ENCODE assay signal across 1 cellular context in the genomic region with DNA sequence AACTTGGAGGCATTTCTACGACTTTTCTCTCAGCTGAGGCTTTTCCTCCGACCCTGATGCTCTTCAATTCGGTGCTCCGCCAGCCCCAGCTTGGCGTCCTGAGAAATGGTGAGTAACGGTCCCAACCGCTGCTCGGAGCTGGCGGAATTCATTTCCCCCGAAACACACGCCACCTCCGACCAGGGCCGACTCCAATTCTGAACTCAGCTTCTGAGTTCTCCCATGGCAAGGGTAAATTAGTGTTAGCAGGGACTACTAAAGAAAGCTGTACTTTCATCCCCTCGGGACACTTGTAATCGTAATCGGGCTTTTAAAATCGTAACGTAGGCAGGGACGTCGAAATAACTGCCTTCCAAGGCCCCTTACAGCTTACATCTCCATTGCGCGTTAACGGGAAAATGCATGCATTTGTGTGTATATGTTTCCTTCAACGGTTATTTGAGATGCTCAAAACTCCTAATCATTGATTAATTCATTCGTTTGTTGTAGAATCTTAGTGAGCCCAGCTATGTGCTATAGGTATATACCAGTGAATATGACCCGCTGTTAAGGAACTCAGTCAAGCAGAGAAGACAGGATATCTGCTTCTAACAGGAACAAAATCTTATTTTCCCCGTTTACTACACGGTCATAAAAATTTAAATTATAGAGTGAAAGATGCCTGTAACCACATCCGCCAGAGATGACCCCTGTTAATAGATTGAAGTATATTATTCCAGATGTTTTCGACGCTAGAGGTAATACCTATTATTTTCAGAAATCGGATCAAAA.
TF ChIP-seq lines count a peak whose summit lies in the region.

No MANE protein-coding gene starts in this region.

TF ChIP-seq in HEK293, 187 proteins besides CTCF, POLR2A, EP300 and RAD21 (continued from another document and continues in another):
- TF ChIP-seq ZBTB8A (tag by site-specific recombination; IDR thresholded peaks at IDR 0.05) (no peak), ZBTB20 (tag by site-specific recombination; IDR thresholded peaks at IDR 0.05) (no peak), ZNF184 (tag by site-specific recombination; IDR thresholded peaks at IDR 0.05) (no peak), KLF9 (tag by site-specific recombination; IDR thresholded peaks at IDR 0.05; ENCODE audit: low read depth) (no peak; the same call in 1 of the 2 replicates), ZNF266 (tag by site-specific recombination; IDR thresholded peaks at IDR 0.05; ENCODE audit: low read depth) (no peak), ZBTB10 (tag by site-specific recombination; IDR thresholded peaks at IDR 0.05) (no peak), ZNF510 (tag by site-specific recombination; IDR thresholded peaks at IDR 0.05; ENCODE audit: insufficient replicate concordance) (no peak), IKZF3 (tag by site-specific recombination; IDR thresholded peaks at IDR 0.05) (no peak), OSR2 (tag by site-specific recombination; IDR thresholded peaks at IDR 0.05) (no peak), ZNF596 (tag by site-specific recombination; IDR thresholded peaks at IDR 0.05) (no peak), ZNF274 (IDR thresholded peaks at IDR 0.05; ENCODE audit: low read length) (no peak), ZNF274 (tag by site-specific recombination; IDR thresholded peaks at IDR 0.05; ENCODE audit: borderline replicate concordance) (no peak), ZNF549 (tag by site-specific recombination; IDR thresholded peaks at IDR 0.05) (no peak), WT1 (tag by site-specific recombination; IDR thresholded peaks at IDR 0.05) (peak; percentile 10; the same call in 1 of the 2 replicates), ZNF530 (tag by site-specific recombination; IDR thresholded peaks at IDR 0.05; ENCODE audit: low read depth) (no peak), ZSCAN16 (tag by site-specific recombination; IDR thresholded peaks at IDR 0.05) (no peak), ZNF311 (tag by site-specific recombination; IDR thresholded peaks at IDR 0.05; ENCODE audit: borderline replicate concordance) (no peak), ZBTB26 (tag by site-specific recombination; optimal IDR thresholded peaks at IDR 0.05) (no peak), ZNF701 (tag by site-specific recombination; IDR thresholded peaks at IDR 0.05) (no peak), ZNF776 (tag by site-specific recombination; IDR thresholded peaks at IDR 0.05; ENCODE audit: borderline replicate concordance) (no peak), ZNF785 (tag by site-specific recombination; IDR thresholded peaks at IDR 0.05) (no peak), ZNF335 (tag by site-specific recombination; conservative IDR thresholded peaks at IDR 0.05) (peak; percentile 76), ZNF302 (tag by site-specific recombination; IDR thresholded peaks at IDR 0.05; ENCODE audit: low read depth) (no peak), ZSCAN23 (tag by site-specific recombination; IDR thresholded peaks at IDR 0.05) (0 out of 2 replicates have a peak, but pooled peaks have one; percentile 65), ZNF571 (tag by site-specific recombination; IDR thresholded peaks at IDR 0.05) (no peak), ZFP69B (tag by site-specific recombination; IDR thresholded peaks at IDR 0.05) (no peak), ZNF660 (tag by site-specific recombination; IDR thresholded peaks at IDR 0.05) (peak; percentile 71), ZNF416 (tag by site-specific recombination; IDR thresholded peaks at IDR 0.05) (no peak), ZBTB17 (tag by site-specific recombination; IDR thresholded peaks at IDR 0.05) (no peak; the same call in 1 of the 2 replicates), ZBTB7A (tag by site-specific recombination; IDR thresholded peaks at IDR 0.05; ENCODE audit: low read depth) (no peak), ZNF112 (tag by site-specific recombination; IDR thresholded peaks at IDR 0.05) (no peak), ZNF404 (tag by site-specific recombination; IDR thresholded peaks at IDR 0.05) (no peak), ZSCAN30 (tag by site-specific recombination; IDR thresholded peaks at IDR 0.05) (no peak), PATZ1 (tag by site-specific recombination; IDR thresholded peaks at IDR 0.05) (no peak), ZNF610 (tag by site-specific recombination; IDR thresholded peaks at IDR 0.05; ENCODE audit: borderline replicate concordance) (no peak), KLF7 (tag by site-specific recombination; IDR thresholded peaks at IDR 0.05; ENCODE audit: borderline replicate concordance) (no peak), ZNF2 (tag by site-specific recombination; IDR thresholded peaks at IDR 0.05) (peak; percentile 17; the same call in 1 of the 2 replicates), ZNF426 (tag by site-specific recombination; IDR thresholded peaks at IDR 0.05) (no peak), GLI4 (tag by site-specific recombination; IDR thresholded peaks at IDR 0.05) (no peak), ZNF366 (tag by site-specific recombination; conservative IDR thresholded peaks at IDR 0.05) (no peak)
- TF ChIP-seq, protein P1, sequence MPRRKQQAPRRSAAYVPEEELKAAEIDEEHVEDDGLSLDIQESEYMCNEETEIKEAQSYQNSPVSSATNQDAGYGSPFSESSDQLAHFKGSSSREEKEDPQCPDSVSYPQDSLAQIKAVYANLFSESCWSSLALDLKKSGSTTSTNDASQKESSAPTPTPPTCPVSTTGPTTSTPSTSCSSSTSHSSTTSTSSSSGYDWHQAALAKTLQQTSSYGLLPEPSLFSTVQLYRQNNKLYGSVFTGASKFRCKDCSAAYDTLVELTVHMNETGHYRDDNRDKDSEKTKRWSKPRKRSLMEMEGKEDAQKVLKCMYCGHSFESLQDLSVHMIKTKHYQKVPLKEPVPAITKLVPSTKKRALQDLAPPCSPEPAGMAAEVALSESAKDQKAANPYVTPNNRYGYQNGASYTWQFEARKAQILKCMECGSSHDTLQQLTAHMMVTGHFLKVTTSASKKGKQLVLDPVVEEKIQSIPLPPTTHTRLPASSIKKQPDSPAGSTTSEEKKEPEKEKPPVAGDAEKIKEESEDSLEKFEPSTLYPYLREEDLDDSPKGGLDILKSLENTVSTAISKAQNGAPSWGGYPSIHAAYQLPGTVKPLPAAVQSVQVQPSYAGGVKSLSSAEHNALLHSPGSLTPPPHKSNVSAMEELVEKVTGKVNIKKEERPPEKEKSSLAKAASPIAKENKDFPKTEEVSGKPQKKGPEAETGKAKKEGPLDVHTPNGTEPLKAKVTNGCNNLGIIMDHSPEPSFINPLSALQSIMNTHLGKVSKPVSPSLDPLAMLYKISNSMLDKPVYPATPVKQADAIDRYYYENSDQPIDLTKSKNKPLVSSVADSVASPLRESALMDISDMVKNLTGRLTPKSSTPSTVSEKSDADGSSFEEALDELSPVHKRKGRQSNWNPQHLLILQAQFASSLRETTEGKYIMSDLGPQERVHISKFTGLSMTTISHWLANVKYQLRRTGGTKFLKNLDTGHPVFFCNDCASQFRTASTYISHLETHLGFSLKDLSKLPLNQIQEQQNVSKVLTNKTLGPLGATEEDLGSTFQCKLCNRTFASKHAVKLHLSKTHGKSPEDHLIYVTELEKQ (tag by site-specific recombination; IDR thresholded peaks at IDR 0.05; ENCODE audit: borderline replicate concordance): no peak
- TF ChIP-seq, protein P2, sequence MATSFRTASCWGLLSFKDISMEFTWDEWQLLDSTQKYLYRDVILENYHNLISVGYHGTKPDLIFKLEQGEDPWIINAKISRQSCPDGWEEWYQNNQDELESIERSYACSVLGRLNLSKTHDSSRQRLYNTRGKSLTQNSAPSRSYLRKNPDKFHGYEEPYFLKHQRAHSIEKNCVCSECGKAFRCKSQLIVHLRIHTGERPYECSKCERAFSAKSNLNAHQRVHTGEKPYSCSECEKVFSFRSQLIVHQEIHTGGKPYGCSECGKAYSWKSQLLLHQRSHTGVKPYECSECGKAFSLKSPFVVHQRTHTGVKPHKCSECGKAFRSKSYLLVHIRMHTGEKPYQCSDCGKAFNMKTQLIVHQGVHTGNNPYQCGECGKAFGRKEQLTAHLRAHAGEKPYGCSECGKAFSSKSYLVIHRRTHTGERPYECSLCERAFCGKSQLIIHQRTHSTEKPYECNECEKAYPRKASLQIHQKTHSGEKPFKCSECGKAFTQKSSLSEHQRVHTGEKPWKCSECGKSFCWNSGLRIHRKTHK (tag by site-specific recombination; IDR thresholded peaks at IDR 0.05): no peak
- TF ChIP-seq, protein P3, sequence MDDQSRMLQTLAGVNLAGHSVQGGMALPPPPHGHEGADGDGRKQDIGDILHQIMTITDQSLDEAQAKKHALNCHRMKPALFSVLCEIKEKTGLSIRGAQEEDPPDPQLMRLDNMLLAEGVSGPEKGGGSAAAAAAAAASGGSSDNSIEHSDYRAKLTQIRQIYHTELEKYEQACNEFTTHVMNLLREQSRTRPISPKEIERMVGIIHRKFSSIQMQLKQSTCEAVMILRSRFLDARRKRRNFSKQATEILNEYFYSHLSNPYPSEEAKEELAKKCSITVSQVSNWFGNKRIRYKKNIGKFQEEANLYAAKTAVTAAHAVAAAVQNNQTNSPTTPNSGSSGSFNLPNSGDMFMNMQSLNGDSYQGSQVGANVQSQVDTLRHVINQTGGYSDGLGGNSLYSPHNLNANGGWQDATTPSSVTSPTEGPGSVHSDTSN (CRISPR knock-in tag; IDR thresholded peaks at IDR 0.05): no peak
- TF ChIP-seq, protein P4, sequence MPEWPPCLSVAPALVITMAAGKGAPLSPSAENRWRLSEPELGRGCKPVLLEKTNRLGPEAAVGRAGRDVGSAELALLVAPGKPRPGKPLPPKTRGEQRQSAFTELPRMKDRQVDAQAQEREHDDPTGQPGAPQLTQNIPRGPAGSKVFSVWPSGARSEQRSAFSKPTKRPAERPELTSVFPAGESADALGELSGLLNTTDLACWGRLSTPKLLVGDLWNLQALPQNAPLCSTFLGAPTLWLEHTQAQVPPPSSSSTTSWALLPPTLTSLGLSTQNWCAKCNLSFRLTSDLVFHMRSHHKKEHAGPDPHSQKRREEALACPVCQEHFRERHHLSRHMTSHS (tag by site-specific recombination; IDR thresholded peaks at IDR 0.05): no peak
- TF ChIP-seq, protein P5, sequence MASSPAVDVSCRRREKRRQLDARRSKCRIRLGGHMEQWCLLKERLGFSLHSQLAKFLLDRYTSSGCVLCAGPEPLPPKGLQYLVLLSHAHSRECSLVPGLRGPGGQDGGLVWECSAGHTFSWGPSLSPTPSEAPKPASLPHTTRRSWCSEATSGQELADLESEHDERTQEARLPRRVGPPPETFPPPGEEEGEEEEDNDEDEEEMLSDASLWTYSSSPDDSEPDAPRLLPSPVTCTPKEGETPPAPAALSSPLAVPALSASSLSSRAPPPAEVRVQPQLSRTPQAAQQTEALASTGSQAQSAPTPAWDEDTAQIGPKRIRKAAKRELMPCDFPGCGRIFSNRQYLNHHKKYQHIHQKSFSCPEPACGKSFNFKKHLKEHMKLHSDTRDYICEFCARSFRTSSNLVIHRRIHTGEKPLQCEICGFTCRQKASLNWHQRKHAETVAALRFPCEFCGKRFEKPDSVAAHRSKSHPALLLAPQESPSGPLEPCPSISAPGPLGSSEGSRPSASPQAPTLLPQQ (tag by site-specific recombination; IDR thresholded peaks at IDR 0.05): no peak; the same call in 1 of the 2 replicates
- TF ChIP-seq, protein P6, sequence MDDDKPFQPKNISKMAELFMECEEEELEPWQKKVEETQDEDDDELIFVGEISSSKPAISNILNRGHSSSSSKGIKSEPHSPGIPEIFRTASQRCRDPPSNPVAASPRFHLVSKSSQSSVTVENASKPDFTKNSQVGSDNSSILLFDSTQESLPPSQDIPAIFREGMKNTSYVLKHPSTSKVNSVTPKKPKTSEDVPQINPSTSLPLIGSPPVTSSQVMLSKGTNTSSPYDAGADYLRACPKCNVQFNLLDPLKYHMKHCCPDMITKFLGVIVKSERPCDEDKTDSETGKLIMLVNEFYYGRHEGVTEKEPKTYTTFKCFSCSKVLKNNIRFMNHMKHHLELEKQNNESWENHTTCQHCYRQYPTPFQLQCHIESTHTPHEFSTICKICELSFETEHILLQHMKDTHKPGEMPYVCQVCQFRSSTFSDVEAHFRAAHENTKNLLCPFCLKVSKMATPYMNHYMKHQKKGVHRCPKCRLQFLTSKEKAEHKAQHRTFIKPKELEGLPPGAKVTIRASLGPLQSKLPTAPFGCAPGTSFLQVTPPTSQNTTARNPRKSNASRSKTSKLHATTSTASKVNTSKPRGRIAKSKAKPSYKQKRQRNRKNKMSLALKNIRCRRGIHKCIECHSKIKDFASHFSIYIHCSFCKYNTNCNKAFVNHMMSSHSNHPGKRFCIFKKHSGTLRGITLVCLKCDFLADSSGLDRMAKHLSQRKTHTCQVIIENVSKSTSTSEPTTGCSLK (tag by site-specific recombination; IDR thresholded peaks at IDR 0.05): no peak
